In the genomic region with DNA sequence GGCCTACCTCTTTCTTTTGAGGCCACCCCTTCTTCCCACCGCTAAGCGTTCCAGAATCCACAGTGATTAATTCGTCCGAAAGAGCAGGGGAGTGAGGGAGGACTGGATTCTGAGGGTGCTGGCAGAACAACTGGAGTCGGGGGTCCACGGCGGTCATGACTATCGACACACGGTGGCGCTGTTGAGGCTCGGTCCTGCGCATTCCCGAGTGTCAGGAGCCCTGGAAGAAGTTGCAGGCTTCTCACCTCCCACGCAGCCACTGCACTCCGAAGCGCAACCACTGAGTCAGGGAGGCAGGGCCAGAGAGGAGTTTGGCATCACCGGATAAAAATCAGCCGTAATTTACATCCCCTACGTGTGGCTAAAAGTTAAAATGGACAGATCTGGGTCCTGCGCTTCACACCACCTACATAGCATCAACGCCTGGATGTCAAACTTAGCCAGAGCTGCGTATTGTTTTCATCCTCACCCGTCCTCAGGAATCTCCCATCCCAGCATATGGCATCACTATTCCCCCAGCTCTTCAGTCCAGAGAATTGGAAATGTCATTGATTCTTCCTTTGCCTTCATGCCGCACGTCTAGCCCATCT, we compare ENCODE assay signal across 8 cellular contexts. TPM values are rescaled to one million over a fixed set of nuclear protein-coding genes. Genes with fewer than 3 reads are reported as not detected.
DNase-seq lines count a peak whose midpoint lies in the region; ATAC-seq and TF ChIP-seq lines count a peak whose summit lies in the region.

No MANE protein-coding gene starts in this region.

- no peaks in the 10 kb centered on the region for H3K9me3 ChIP-seq in suprapubic skin

- no peak overlapping the region for H3K27ac ChIP-seq in suprapubic skin

- H3K4me3 Mint-ChIP-seq in HFFc6 = no peak overlapping the region

- H3K4me3 ChIP-seq in foreskin fibroblast (ENCODE audit: low read depth in 1 of 2, low read length in 2 of 2) (no peak overlapping the region), suprapubic skin (no peak overlapping the region)

- ATAC-seq in GM18520 (IDR thresholded peaks at IDR 0.05; ENCODE audit: unreplicated experiment) = no peak

- H3K27ac Mint-ChIP-seq in HFFc6 = no peak overlapping the region

- peaks cover 6% of the 10 kb centered on the region for H3K4me1 ChIP-seq in suprapubic skin

- TF ChIP-seq POLR2A in suprapubic skin (IDR thresholded peaks at IDR 0.05) = no peak

- H3K36me3 Mint-ChIP-seq in HFFc6 (ENCODE audit: low read depth) = peaks cover 7% of the 10 kb centered on the region; the same call in 1 of the 2 replicates

- no peak for TF ChIP-seq EP300 in suprapubic skin (IDR thresholded peaks at IDR 0.05)

- peak; percentile 82 for DNase-seq in Ammon's horn (ENCODE audit: low spot score)
- DNase-seq in HFFc6 = peak; percentile 48
- DNase-seq in RKO (ENCODE audit: low spot score) = peak; percentile 74
- DNase-seq in activated effector memory CD4-positive, alpha-beta T cell treated with Interleukin-2 at 50 U/mL for 16 hours = peak; percentile 58
- DNase-seq in foreskin fibroblast = peak; percentile 62 to 88
- DNase-seq in occipital lobe (lab: John Stamatoyannopoulos, UW) = peak; percentile 67
- DNase-seq in suprapubic skin (ENCODE audit: low spot score in 2 of 2) = peak; percentile 87 to 91

- peaks cover 17% of the 10 kb centered on the region for H3K9me3 Mint-ChIP-seq in HFFc6

- peaks cover 18% of the 10 kb centered on the region for H3K4me1 Mint-ChIP-seq in HFFc6 (ENCODE audit: low read depth)

- H3K27me3 ChIP-seq in suprapubic skin = no peaks in the 10 kb centered on the region

- H3K27me3 Mint-ChIP-seq in HFFc6 (ENCODE audit: insufficient read depth) = peaks cover 23% of the 10 kb centered on the region

- H3K36me3 ChIP-seq in suprapubic skin = no peaks in the 10 kb centered on the region

- WGBS in suprapubic skin = 18% methylated on average over 25 of the region's 25 CpGs

- TF ChIP-seq CTCF in HFFc6 (IDR thresholded peaks at IDR 0.05) (peak; percentile 90), foreskin fibroblast (IDR thresholded peaks at IDR 0.05; ENCODE audit: low read depth, low read length) (peak; percentile 84), suprapubic skin (IDR thresholded peaks at IDR 0.05) (peak; percentile 77 to 81)

RNA-seq across cellular contexts. Expression of a gene that starts 10.7 kb away (rescaled TPM):
- total RNA-seq in HFFc6 (2021; fragmentation: NEBNext Ultra II Directional; extraction: Animal tissue kit (Norgen Biotek cat#: 25700)) = 10 to 100 TPM in 2 of 6 experiments, 1 to 10 TPM in 4; 5.2 to 20.0 (median 6.6) TPM
- total RNA-seq in occipital lobe (39.1 TPM), suprapubic skin (100 to 1,000 TPM in 1 of 4 donors, 10 to 100 TPM in 3; 61.6 to 114 (median 83.2) TPM)

RNA-seq across cellular contexts. Expression of a gene that starts 13.8 kb away (rescaled TPM):
- under 1 TPM; 0.19 to 0.66 (median 0.37) TPM for total RNA-seq in HFFc6 (2021; fragmentation: NEBNext Ultra II Directional; extraction: Animal tissue kit (Norgen Biotek cat#: 25700))
- 0.62 TPM for total RNA-seq in occipital lobe
- total RNA-seq in suprapubic skin = under 1 TPM in 2 of 4 donors, not detected in 2; 0.30 to 0.55 TPM

RNA-seq across cellular contexts. Expression of a gene that starts 13.9 kb away (rescaled TPM):
- total RNA-seq in HFFc6 (2021; fragmentation: NEBNext Ultra II Directional; extraction: Animal tissue kit (Norgen Biotek cat#: 25700)) = 10 to 100 TPM; 25.8 to 27.4 (median 26.5) TPM
- total RNA-seq in occipital lobe (22.0 TPM), suprapubic skin (10 to 100 TPM; 14.1 to 36.3 (median 20.2) TPM)

RNA-seq across cellular contexts. Expression of a gene that starts 32.4 kb away (rescaled TPM):
- total RNA-seq in HFFc6 (2021; fragmentation: NEBNext Ultra II Directional; extraction: Animal tissue kit (Norgen Biotek cat#: 25700)) = under 1 TPM in 4 of 6 experiments, not detected in 2; 0.07 to 0.24 (median 0.10) TPM
- total RNA-seq in occipital lobe = not detected
- total RNA-seq in suprapubic skin = not detected

RNA-seq across cellular contexts. Expression of a gene that starts 33.3 kb away (rescaled TPM):
- 10 to 100 TPM; 15.4 to 23.3 (median 18.6) TPM for total RNA-seq in HFFc6 (2021; fragmentation: NEBNext Ultra II Directional; extraction: Animal tissue kit (Norgen Biotek cat#: 25700))
- 5.1 TPM for total RNA-seq in occipital lobe
- 10 to 100 TPM; 13.9 to 37.2 (median 15.3) TPM for total RNA-seq in suprapubic skin
